ENCODE assay signal across 22 cellular contexts in the genomic region with DNA sequence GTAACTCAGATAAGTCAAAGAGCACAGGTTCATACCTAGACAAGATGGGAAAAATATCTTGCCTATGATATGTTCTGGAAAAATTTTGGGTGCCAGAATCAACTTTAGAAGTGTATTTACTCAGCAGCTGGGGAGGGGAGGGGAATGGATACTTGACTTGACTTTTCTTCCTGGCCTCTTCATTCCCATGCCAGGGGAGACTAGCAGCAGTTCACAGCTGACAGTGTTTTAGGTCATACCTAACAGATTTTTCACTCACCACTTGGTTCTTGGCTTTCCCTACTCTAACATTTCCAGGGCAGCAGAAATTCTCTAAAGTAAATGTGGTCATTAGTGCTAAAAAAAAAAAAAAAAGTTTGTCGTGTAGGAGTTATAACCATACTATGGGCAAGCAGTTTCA. TPM values are rescaled to one million over a fixed set of nuclear protein-coding genes. Genes with fewer than 3 reads are reported as not detected.
DNase-seq lines count a peak whose midpoint lies in the region; ATAC-seq, FAIRE-seq and TF ChIP-seq lines count a peak whose summit lies in the region.
"Had no signal": no experiment of that assay in that cellular context is flagged by ENCODE, and none has a peak within 500 bp of the region (broad histone marks: within the 10 kb centered on the region; RNA-seq: fewer than 3 reads in every experiment).

No MANE protein-coding gene starts in this region.

- H3K4me3 ChIP-seq in astrocyte (ENCODE audit: insufficient read depth, low read depth, low read length): no peak overlapping the region
- no peak overlapping the region for H3K4me3 ChIP-seq in choroid plexus epithelial cell (ENCODE audit: low read depth, low read length)
- H3K4me3 ChIP-seq: GM23248 had no signal

- H2AFZ ChIP-seq in astrocyte (ENCODE audit: low read depth, low read length): no peak overlapping the region
- H2AFZ ChIP-seq: GM23248 had no signal

- ATAC-seq in GM19397 (IDR thresholded peaks at IDR 0.05; ENCODE audit: unreplicated experiment): no peak
- ATAC-seq: HCT116 had no signal

- FAIRE-seq in astrocyte (lab: Jason Lieb, UNC): no peak
- FAIRE-seq: GM12892, GM19239 had no signal

- no peaks in the 10 kb centered on the region for H3K27me3 Mint-ChIP-seq in astrocyte (ENCODE audit: low read depth, unreplicated experiment)
- H3K27me3 Mint-ChIP-seq: CD4-positive, alpha-beta memory T cell had no signal

- peaks cover 3% of the 10 kb centered on the region for H3K4me1 Mint-ChIP-seq in astrocyte (ENCODE audit: low read depth, unreplicated experiment)
- H3K4me1 Mint-ChIP-seq: CD4-positive, alpha-beta memory T cell had no signal

- H3K9me3 Mint-ChIP-seq in astrocyte (ENCODE audit: unreplicated experiment): no peaks in the 10 kb centered on the region
- H3K9me3 Mint-ChIP-seq: H9 had no signal

- no peak overlapping the region for H3K27ac Mint-ChIP-seq in astrocyte (ENCODE audit: unreplicated experiment)
- H3K27ac Mint-ChIP-seq: CD4-positive, alpha-beta memory T cell; H9 had no signal

- H3K9ac ChIP-seq in astrocyte (ENCODE audit: low read length): no peak overlapping the region
- H3K9ac ChIP-seq: GM23248 had no signal

- H4K20me1 ChIP-seq in astrocyte (ENCODE audit: insufficient read depth, low read length): no peaks in the 10 kb centered on the region

- no peak overlapping the region for H3K4me3 Mint-ChIP-seq in astrocyte (ENCODE audit: unreplicated experiment)
- H3K4me3 Mint-ChIP-seq: CD4-positive, alpha-beta memory T cell; H9 had no signal

- H3K79me2 ChIP-seq in astrocyte (ENCODE audit: insufficient read depth, low read length): no peaks in the 10 kb centered on the region

- H3K9me3 ChIP-seq in astrocyte (ENCODE audit: insufficient read depth, low read depth, low read length): no peaks in the 10 kb centered on the region

- H3K36me3 ChIP-seq in astrocyte (ENCODE audit: insufficient read depth, low read length): no peaks in the 10 kb centered on the region

- no peaks in the 10 kb centered on the region for H3K4me1 ChIP-seq in astrocyte (ENCODE audit: insufficient read depth, low read length)

- H3K36me3 Mint-ChIP-seq in astrocyte (ENCODE audit: low read depth, unreplicated experiment): no peaks in the 10 kb centered on the region
- H3K36me3 Mint-ChIP-seq: CD4-positive, alpha-beta memory T cell had no signal

- no peak overlapping the region for H3K27ac ChIP-seq in astrocyte (ENCODE audit: low read depth, low read length)
- H3K27ac ChIP-seq: GM23248 had no signal

- no peak overlapping the region for H3K4me2 ChIP-seq in astrocyte (ENCODE audit: low read length)

- no peaks in the 10 kb centered on the region for H3K27me3 ChIP-seq in astrocyte (ENCODE audit: insufficient read depth, low read length)

- TF ChIP-seq CTCF in astrocyte (IDR thresholded peaks at IDR 0.05; ENCODE audit: insufficient read depth, low read depth, low read length): no peak
- TF ChIP-seq CTCF in choroid plexus epithelial cell (conservative IDR thresholded peaks at IDR 0.05; ENCODE audit: low read depth, low read length): no peak

- DNase-seq in astrocyte (ENCODE audit: low read depth) (peak; percentile 8), choroid plexus epithelial cell (ENCODE audit: low read depth) (peak; percentile 13), medulla oblongata (ENCODE audit: extremely low spot score) (peak; percentile 30), KG1 (lab: John Stamatoyannopoulos, UW) (no peak), RPMI8226 (no peak)
- no peak for DNase-seq in activated CD4-positive, alpha-beta T cell treated with anti-CD3 and anti-CD28 coated beads for 4 hours
- DNase-seq: C1 segment of cervical spinal cord; Calu3; CD4-positive, alpha-beta memory T cell; COR-L47; DMS53; DMS79 treated with DMSO at 0.1 percent for 48 hours; GM23248; H9 had no signal

RNA-seq across cellular contexts. Expression of gene TAS2R16, which starts 46.3 kb away (rescaled TPM):
- not detected in 2 replicates for total RNA-seq in astrocyte
- total RNA-seq: A172; A673; Calu3; CD4-positive, alpha-beta memory T cell; Daoy; GM23248; H4; H9 had no signal

Comparison
In these comparisons a context has a peak if more than half of its experiments do, and no peak if none do; other contexts are left out.
1. DNase-seq: peak in astrocyte (single experiment), choroid plexus epithelial cell (single experiment) and medulla oblongata (single experiment); none in KG1 (single experiment), RPMI8226 (single experiment) and activated CD4-positive, alpha-beta T cell treated with anti-CD3 and anti-CD28 coated beads for 4 hours (0 of 2).